32 cellular contexts compared by ENCODE assay signal in genomic region chr9:91557352-91557751, GRCh38.
"Had no signal": no experiment of that assay in that cellular context is flagged by ENCODE, and none has a peak within 500 bp of the region (broad histone marks: within the 10 kb centered on the region; RNA-seq: fewer than 3 reads in every experiment).

No MANE protein-coding gene starts in this region.

- H3K4me3 ChIP-seq: adrenal gland, body of pancreas, breast epithelium had no signal

- H3K9me3 ChIP-seq: adrenal gland, body of pancreas, breast epithelium had no signal

- FAIRE-seq: colon, TTC549 had no signal

- H3K27me3 ChIP-seq: body of pancreas, brain microvascular endothelial cell, breast epithelium had no signal

- ATAC-seq: activated CD8-positive, alpha-beta T cell treated with anti-CD3 and anti-CD28 coated beads for 36 hours; activated naive CD8-positive, alpha-beta T cell treated with anti-CD3 and anti-CD28 coated beads, Interleukin-2, amount 50 U/mL, for 24 hours; activated T-cell treated with anti-CD3 and anti-CD28 coated beads, Interleukin-2, amount 50 U/mL, for 4 hours; activated T-cell treated with anti-CD3 and anti-CD28 coated beads, Interleukin-2, amount 50 U/mL, for 72 hours; activated T-helper 17 cell treated with anti-CD3 and anti-CD28 coated beads, Interleukin-2, amount 50 U/mL, for 72 hours; body of pancreas had no signal

- DNase-seq: activated B cell treated with CpG ODN at 0.5 μM for 24 hours; activated CD4-positive, alpha-beta memory T cell treated with anti-CD3 and anti-CD28 coated beads for 36 hours; activated CD4-positive, alpha-beta T cell treated with anti-CD3 and anti-CD28 coated beads for 4 hours; activated CD4-positive, alpha-beta T cell treated with anti-CD3 and anti-CD28 coated beads, Interleukin-2, amount 10 ng/mL, durations not matched to agents 24 days and 14 days; activated CD4-positive, alpha-beta T cell treated with anti-CD3 and anti-CD28 coated beads, Interleukin-2, amount 50 U/mL, for 1 hour; activated CD4-positive, alpha-beta T cell treated with anti-CD3 and anti-CD28 coated beads, Interleukin-2, amount 50 U/mL, for 4 hours; activated CD8-positive, alpha-beta memory T cell treated with anti-CD3 and anti-CD28 coated beads, Interleukin-2, amount 50 U/mL, for 4 hours; activated CD8-positive, alpha-beta T cell treated with anti-CD3 and anti-CD28 coated beads for 36 hours; activated effector memory CD4-positive, alpha-beta T cell treated with anti-CD3 and anti-CD28 coated beads, Interleukin-2, amount 50 U/mL, for 16 hours; activated gamma-delta T cell treated with Interleukin-2 at 50 U/mL for 16 hours; activated naive CD4-positive, alpha-beta T cell; activated naive CD4-positive, alpha-beta T cell treated with anti-CD3 and anti-CD28 coated beads, Interleukin-2, amount 10 ng/mL, durations not matched to agents 7 days and 5 days; activated naive CD8-positive, alpha-beta T cell treated with anti-CD3 and anti-CD28 coated beads, Interleukin-2, amount 10 ng/mL, durations not matched to agents 7 days and 5 days; activated naive CD8-positive, alpha-beta T cell treated with anti-CD3 and anti-CD28 coated beads, Interleukin-2, amount 50 U/mL, for 24 hours; activated T-cell treated with anti-CD3 and anti-CD28 coated beads for 4 hours; activated T-cell treated with anti-CD3 and anti-CD28 coated beads, Interleukin-2, amount 50 U/mL, for 1 hour; activated T-cell treated with anti-CD3 and anti-CD28 coated beads, Interleukin-2, amount 50 U/mL, for 4 hours; activated T-cell treated with anti-CD3 and anti-CD28 coated beads, Interleukin-2, amount 50 U/mL, for 72 hours; adrenal gland; amniotic stem cell; aorta; body of pancreas; brain microvascular endothelial cell; central memory CD4-positive, alpha-beta T cell; T-helper 1 cell; T-helper 2 cell; T-helper 9 cell had no signal

- H3K36me3 ChIP-seq: adrenal gland, brain microvascular endothelial cell, breast epithelium had no signal

- H3K27ac ChIP-seq: adrenal gland, body of pancreas, brain microvascular endothelial cell, breast epithelium, VCaP had no signal

- H3K4me1 ChIP-seq: adrenal gland, body of pancreas, breast epithelium had no signal
